ENCODE assay signal across 22 cellular contexts in the genomic region with DNA sequence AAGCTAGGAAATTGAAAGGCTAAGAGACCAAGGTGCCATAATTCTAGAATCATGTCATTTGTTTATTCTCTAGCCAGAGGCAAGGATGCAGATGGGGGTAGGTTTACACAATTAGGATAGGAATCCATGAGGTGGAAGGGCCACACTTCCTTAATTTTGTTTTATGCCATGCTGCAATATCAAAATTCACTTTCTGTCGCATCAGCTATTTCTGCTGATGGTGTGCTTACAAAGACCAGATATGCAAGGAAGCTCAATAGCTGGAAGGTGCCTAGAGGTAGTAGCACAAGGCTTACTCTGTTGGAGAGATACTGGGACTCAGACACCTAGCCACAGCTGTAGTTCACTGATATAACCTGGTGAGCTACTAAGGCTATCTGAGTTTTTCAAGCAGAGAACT.
"Had no signal": no experiment of that assay in that cellular context is flagged by ENCODE, and none has a peak within 500 bp of the region (broad histone marks: within the 10 kb centered on the region; RNA-seq: fewer than 3 reads in every experiment).

No MANE protein-coding gene starts in this region.

- H3K9me3 ChIP-seq: esophagus muscularis mucosa, gastrocnemius medialis, left lung, lower lobe of right lung had no signal

- H3K27me3 ChIP-seq: dorsolateral prefrontal cortex, esophagus muscularis mucosa, gastrocnemius medialis, heart right ventricle, left lung had no signal

- FAIRE-seq: colon, endothelial cell of umbilical vein, islet of Langerhans, keratinocyte had no signal

- DNase-seq: dermis blood vessel endothelial cell; dorsolateral prefrontal cortex; effector CD4-positive, alpha-beta T cell; effector memory CD4-positive, alpha-beta T cell; foreskin melanocyte; gastrocnemius medialis; glutamatergic neuron; head of caudate nucleus; heart right ventricle; hippocampal formation; left cardiac atrium; left lung; left ventricle myocardium superior; lower lobe of right lung; mesenchymal stem cell; midbrain had no signal

- ATAC-seq: gastrocnemius medialis, heart right ventricle, left cardiac atrium, left lung, left ventricle myocardium superior, lower lobe of right lung had no signal

- H3K27ac ChIP-seq: coronary artery, dorsolateral prefrontal cortex, esophagus muscularis mucosa, gastrocnemius medialis, heart right ventricle, left lung, lower lobe of right lung had no signal

- H3K4me3 ChIP-seq: coronary artery, dorsolateral prefrontal cortex, esophagus muscularis mucosa, gastrocnemius medialis, heart right ventricle, left lung, lower lobe of right lung had no signal

- H3K36me3 ChIP-seq: esophagus muscularis mucosa, gastrocnemius medialis, heart right ventricle, left lung, lower lobe of right lung had no signal

- H3K4me1 ChIP-seq: esophagus muscularis mucosa, gastrocnemius medialis, heart right ventricle, left lung, lower lobe of right lung had no signal
